In the genomic region with DNA sequence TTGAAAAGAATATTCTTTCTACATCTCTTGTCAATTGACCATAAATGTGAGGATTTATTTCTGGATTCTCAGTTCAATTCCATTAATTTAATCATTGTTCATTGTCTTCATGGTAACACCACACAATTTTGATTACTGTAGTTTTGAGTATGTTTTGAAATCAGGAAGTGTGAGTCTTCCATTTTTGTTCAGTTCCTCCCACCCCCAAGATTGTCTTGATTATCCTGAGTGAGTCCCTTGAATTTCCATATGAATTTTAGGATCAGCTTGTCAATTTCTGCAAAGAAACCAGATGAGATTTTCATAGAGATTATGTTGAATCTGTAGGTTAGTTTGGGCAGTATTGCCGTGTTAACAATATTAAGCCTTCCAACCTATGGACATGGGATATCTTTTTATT, we compare ENCODE assay signal across 25 cellular contexts. TPM values are rescaled to one million over a fixed set of nuclear protein-coding genes. Genes with fewer than 3 reads are reported as not detected.
A peak's percentile ranks its signal among the peaks of the same experiment; 100 is the strongest.
DNase-seq lines count a peak whose midpoint lies in the region; ATAC-seq and TF ChIP-seq lines count a peak whose summit lies in the region.
"Had no signal": no experiment of that assay in that cellular context is flagged by ENCODE, and none has a peak within 500 bp of the region (broad histone marks: within the 10 kb centered on the region; RNA-seq: fewer than 3 reads in every experiment).

No MANE protein-coding gene starts in this region.

- H3K4me2 ChIP-seq in DND-41 (ENCODE audit: insufficient read depth, low read length): no peak overlapping the region

- H2AFZ ChIP-seq in DND-41 (ENCODE audit: low read depth, low read length): no peak overlapping the region

- DNase-seq in T-helper 2 cell treated with Interferon-gamma antibody and Interleukin-4, amounts not matched to agents 5 μg/mL and 100 μg/mL, for 36 hours (ENCODE audit: low spot score): no peak
- DNase-seq in T-helper 2 cell: no peak
- no peak for DNase-seq in DND-41
- DNase-seq in activated CD8-positive, alpha-beta T cell treated with anti-CD3 and anti-CD28 coated beads, Interleukin-2, amount 10 ng/mL, durations not matched to agents 7 days and 5 days: no peak
- DNase-seq in naive thymus-derived CD4-positive, alpha-beta T cell: no peak
- DNase-seq in superior temporal gyrus (ENCODE audit: extremely low spot score): no peak
- no peak for DNase-seq in HT-29 (ENCODE audit: low spot score)
- DNase-seq in amygdala (lab: John Stamatoyannopoulos, UW): no peak
- DNase-seq: activated T-cell treated with anti-CD3 and anti-CD28 coated beads, Interleukin-2, amount 50 U/mL, for 72 hours; GF-D8; HCEC 1CT; KBM-7; MM.1S; NCI-H1436; NCI-H345; NCI-H748 treated with DMSO at 0.1 percent for 48 hours; nucleus accumbens; psoas muscle; stimulated activated naive CD4-positive, alpha-beta T cell had no signal

- no peaks in the 10 kb centered on the region for H3K27me3 Mint-ChIP-seq in T-helper 2 cell treated with Interferon-gamma antibody and Interleukin-4, amounts not matched to agents 5 μg/mL and 100 μg/mL, for 36 hours (ENCODE audit: low read depth)
- no peaks in the 10 kb centered on the region for H3K27me3 Mint-ChIP-seq in activated CD8-positive, alpha-beta T cell treated with anti-CD3 and anti-CD28 coated beads, Interleukin-2, amount 10 ng/mL, durations not matched to agents 7 days and 5 days (ENCODE audit: low read depth)
- H3K27me3 Mint-ChIP-seq in naive thymus-derived CD4-positive, alpha-beta T cell: no peaks in the 10 kb centered on the region
- H3K27me3 Mint-ChIP-seq: central memory CD8-positive, alpha-beta T cell; memory B cell had no signal

- H3K4me1 ChIP-seq in DND-41 (ENCODE audit: insufficient read depth, low read length): peaks cover 55% of the 10 kb centered on the region
- H3K4me1 ChIP-seq in naive thymus-derived CD4-positive, alpha-beta T cell (ENCODE audit: control insufficient read depth in 2 of 2, insufficient read depth in 2 of 2, low read length in 2 of 2): peaks cover 73 to 78% of the 10 kb centered on the region in 2 donors
- H3K4me1 ChIP-seq: psoas muscle, vagina had no signal

- no peaks in the 10 kb centered on the region for H3K27me3 ChIP-seq in DND-41 (ENCODE audit: insufficient read depth, low read length, poor library complexity)
- no peaks in the 10 kb centered on the region for H3K27me3 ChIP-seq in naive thymus-derived CD4-positive, alpha-beta T cell (ENCODE audit: control insufficient read depth in 2 of 2, insufficient read depth in 2 of 2, low read length in 2 of 2)
- H3K27me3 ChIP-seq: vagina had no signal

- H3K9ac ChIP-seq in DND-41 (ENCODE audit: low read depth, low read length): no peak overlapping the region

- H3K27ac ChIP-seq in DND-41 (ENCODE audit: low read length): peak overlapping the region; percentile 30; the same call in 1 of the 2 replicates
- H3K27ac ChIP-seq in naive thymus-derived CD4-positive, alpha-beta T cell (ENCODE audit: low read depth, low read length): no peak overlapping the region
- H3K27ac ChIP-seq: psoas muscle, RWPE1, vagina had no signal

- H3K9me3 ChIP-seq in DND-41 (ENCODE audit: insufficient read depth, low read length, severe bottlenecking): no peaks in the 10 kb centered on the region
- H3K9me3 ChIP-seq in naive thymus-derived CD4-positive, alpha-beta T cell (ENCODE audit: control insufficient read depth in 2 of 3, low read length in 3 of 3): no peaks in the 10 kb centered on the region
- H3K9me3 ChIP-seq: psoas muscle, vagina had no signal

- peaks cover 95% of the 10 kb centered on the region for H3K79me2 ChIP-seq in DND-41 (ENCODE audit: insufficient read depth, low read length)

- intact Hi-C loops in naive thymus-derived CD4-positive, alpha-beta T cell (cut with micrococcal nuclease): no loop called here

- POLR2A ChIA-PET in activated CD8-positive, alpha-beta T cell treated with anti-CD3 and anti-CD28 coated beads, Interleukin-2, amount 10 ng/mL, durations not matched to agents 7 days and 5 days (lab: Charles Lee): interaction anchor here (1.3 kb wide), 1 partner anchor 22 kb away, joined by 5 read pairs; no protein-coding TSS in a partner anchor
- POLR2A ChIA-PET in naive thymus-derived CD4-positive, alpha-beta T cell (lab: Charles Lee): interaction anchor here (0.7 to 5.3 kb wide), 4 partner anchors 13 to 59 kb away, joined by 3 to 56 read pairs (median 30); no protein-coding TSS in a partner anchor

- H3K36me3 ChIP-seq in DND-41 (ENCODE audit: insufficient read depth, low read length): peaks cover 40% of the 10 kb centered on the region
- H3K36me3 ChIP-seq in naive thymus-derived CD4-positive, alpha-beta T cell (ENCODE audit: control insufficient read depth in 2 of 3, insufficient read depth in 3 of 3, low read length in 3 of 3): no peaks in the 10 kb centered on the region
- H3K36me3 ChIP-seq: vagina had no signal

- H3K27ac Mint-ChIP-seq in T-helper 2 cell treated with Interferon-gamma antibody and Interleukin-4, amounts not matched to agents 5 μg/mL and 100 μg/mL, for 36 hours: peak overlapping the region; percentile 26
- peak overlapping the region; percentile 18 for H3K27ac Mint-ChIP-seq in activated CD8-positive, alpha-beta T cell treated with anti-CD3 and anti-CD28 coated beads, Interleukin-2, amount 10 ng/mL, durations not matched to agents 7 days and 5 days
- peak overlapping the region in 7 of 9 donors; percentile 43 to 98 (median 67) for H3K27ac Mint-ChIP-seq in naive thymus-derived CD4-positive, alpha-beta T cell
- H3K27ac Mint-ChIP-seq: T-helper 1 cell treated with Interleukin-12 subunit alpha and Interleukin-12 subunit beta and Interleukin-4 antibody, amounts not matched to agents 30 μg/mL and 1 μg/mL, for 36 hours had no signal

- peaks cover 51% of the 10 kb centered on the region for H3K36me3 Mint-ChIP-seq in T-helper 2 cell treated with Interferon-gamma antibody and Interleukin-4, amounts not matched to agents 5 μg/mL and 100 μg/mL, for 36 hours (ENCODE audit: low read depth)
- peaks cover 67% of the 10 kb centered on the region for H3K36me3 Mint-ChIP-seq in activated CD8-positive, alpha-beta T cell treated with anti-CD3 and anti-CD28 coated beads, Interleukin-2, amount 10 ng/mL, durations not matched to agents 7 days and 5 days (ENCODE audit: low read depth)
- H3K36me3 Mint-ChIP-seq in naive thymus-derived CD4-positive, alpha-beta T cell: peaks cover 0 to 46% (median 13%) of the 10 kb centered on the region in 5 donors

- peak overlapping the region; percentile 26 for H3K4me3 Mint-ChIP-seq in T-helper 2 cell treated with Interferon-gamma antibody and Interleukin-4, amounts not matched to agents 5 μg/mL and 100 μg/mL, for 36 hours
- no peak overlapping the region for H3K4me3 Mint-ChIP-seq in activated CD8-positive, alpha-beta T cell treated with anti-CD3 and anti-CD28 coated beads, Interleukin-2, amount 10 ng/mL, durations not matched to agents 7 days and 5 days
- H3K4me3 Mint-ChIP-seq in naive thymus-derived CD4-positive, alpha-beta T cell: peak overlapping the region in 7 of 10 donors; percentile 19 to 60 (median 44)
- H3K4me3 Mint-ChIP-seq: memory B cell; T-helper 1 cell treated with Interleukin-12 subunit alpha and Interleukin-12 subunit beta and Interleukin-4 antibody, amounts not matched to agents 30 μg/mL and 1 μg/mL, for 36 hours had no signal

- H4K20me1 ChIP-seq in DND-41 (ENCODE audit: insufficient read depth, low read length): peaks cover 31% of the 10 kb centered on the region

- CTCF ChIA-PET in activated CD8-positive, alpha-beta T cell treated with anti-CD3 and anti-CD28 coated beads, Interleukin-2, amount 10 ng/mL, durations not matched to agents 7 days and 5 days (lab: Charles Lee): interaction anchor here (0.9 to 2.6 kb wide), 4 partner anchors 22 to 468 kb away, joined by 3 to 6 read pairs (median 4); no protein-coding TSS in a partner anchor
- CTCF ChIA-PET in naive thymus-derived CD4-positive, alpha-beta T cell (lab: Charles Lee): interaction anchor here (4.7 kb wide), 1 partner anchor 13 kb away, joined by 22 read pairs; no protein-coding TSS in a partner anchor

- no peak for ATAC-seq in DND-41 (ENCODE audit: insufficient read depth, low read depth)
- no peak for ATAC-seq in activated CD8-positive, alpha-beta T cell treated with anti-CD3 and anti-CD28 coated beads, Interleukin-2, amount 10 ng/mL, durations not matched to agents 7 days and 5 days
- no peak for ATAC-seq in naive thymus-derived CD4-positive, alpha-beta T cell
- ATAC-seq: activated T-cell treated with anti-CD3 and anti-CD28 coated beads, Interleukin-2, amount 50 U/mL, for 72 hours; left lobe of liver; psoas muscle had no signal

- TF ChIP-seq CTCF in DND-41 (IDR thresholded peaks at IDR 0.05; ENCODE audit: borderline replicate concordance, extremely low read depth, low read length, poor library complexity, severe bottlenecking): no peak

- H3K4me1 Mint-ChIP-seq in T-helper 2 cell treated with Interferon-gamma antibody and Interleukin-4, amounts not matched to agents 5 μg/mL and 100 μg/mL, for 36 hours (ENCODE audit: low read depth): peaks cover 76% of the 10 kb centered on the region
- H3K4me1 Mint-ChIP-seq in activated CD8-positive, alpha-beta T cell treated with anti-CD3 and anti-CD28 coated beads, Interleukin-2, amount 10 ng/mL, durations not matched to agents 7 days and 5 days (ENCODE audit: low read depth): peaks cover 86% of the 10 kb centered on the region
- peaks cover 64 to 98% (median 92%) of the 10 kb centered on the region in 7 donors for H3K4me1 Mint-ChIP-seq in naive thymus-derived CD4-positive, alpha-beta T cell

- no peaks in the 10 kb centered on the region for H3K9me3 Mint-ChIP-seq in T-helper 2 cell treated with Interferon-gamma antibody and Interleukin-4, amounts not matched to agents 5 μg/mL and 100 μg/mL, for 36 hours
- no peaks in the 10 kb centered on the region for H3K9me3 Mint-ChIP-seq in activated CD8-positive, alpha-beta T cell treated with anti-CD3 and anti-CD28 coated beads, Interleukin-2, amount 10 ng/mL, durations not matched to agents 7 days and 5 days (ENCODE audit: insufficient read depth)
- peaks cover 0 to 3% (median 0%) of the 10 kb centered on the region in 11 donors for H3K9me3 Mint-ChIP-seq in naive thymus-derived CD4-positive, alpha-beta T cell
- H3K9me3 Mint-ChIP-seq: activated T-cell treated with anti-CD3 and anti-CD28 coated beads, Interleukin-2, amount 50 U/mL, for 72 hours; central memory CD8-positive, alpha-beta T cell; memory B cell; T-helper 1 cell treated with Interleukin-12 subunit alpha and Interleukin-12 subunit beta and Interleukin-4 antibody, amounts not matched to agents 30 μg/mL and 1 μg/mL, for 36 hours had no signal

- no peak overlapping the region for H3K4me3 ChIP-seq in DND-41 (ENCODE audit: low read depth in 1 of 2, low read length in 2 of 2)
- no peak overlapping the region for H3K4me3 ChIP-seq in naive thymus-derived CD4-positive, alpha-beta T cell (ENCODE audit: low read length)
- H3K4me3 ChIP-seq: psoas muscle, vagina had no signal

RNA-seq across cellular contexts. Expression of a gene that starts 9.5 kb away (rescaled TPM):
- 100 to 1,000 TPM; 512 to 516 TPM for total RNA-seq in activated CD8-positive, alpha-beta T cell treated with anti-CD3 and anti-CD28 coated beads, Interleukin-2, amount 10 ng/mL, durations not matched to agents 7 days and 5 days
- 100 to 1,000 TPM; 386 to 449 (median 401) TPM for total RNA-seq in naive thymus-derived CD4-positive, alpha-beta T cell
- polyA plus RNA-seq in naive thymus-derived CD4-positive, alpha-beta T cell: 100 to 1,000 TPM; 522 to 755 TPM
- total RNA-seq in HT-29 (2014; rRNA removed; shearing (Covaris generic)): 14.8 and 14.9 TPM in 2 replicates

Comparison
In these comparisons a context has a peak if more than half of its experiments do, and no peak if none do; other contexts are left out.
1. RNA of a gene that starts 9.5 kb away (total RNA-seq): 512 to 516 TPM in activated CD8-positive, alpha-beta T cell treated with anti-CD3 and anti-CD28 coated beads, Interleukin-2, amount 10 ng/mL, durations not matched to agents 7 days and 5 days and 386 to 449 TPM in naive thymus-derived CD4-positive, alpha-beta T cell; 14.8 to 14.9 TPM in HT-29; every median in the first group is over 10 times any median in the second.
2. Peak in every context shown above with its lines, with median percentiles within 50 percentile points of each other: H3K27ac Mint-ChIP-seq.